8 cellular contexts compared by ENCODE assay signal in the genomic region with DNA sequence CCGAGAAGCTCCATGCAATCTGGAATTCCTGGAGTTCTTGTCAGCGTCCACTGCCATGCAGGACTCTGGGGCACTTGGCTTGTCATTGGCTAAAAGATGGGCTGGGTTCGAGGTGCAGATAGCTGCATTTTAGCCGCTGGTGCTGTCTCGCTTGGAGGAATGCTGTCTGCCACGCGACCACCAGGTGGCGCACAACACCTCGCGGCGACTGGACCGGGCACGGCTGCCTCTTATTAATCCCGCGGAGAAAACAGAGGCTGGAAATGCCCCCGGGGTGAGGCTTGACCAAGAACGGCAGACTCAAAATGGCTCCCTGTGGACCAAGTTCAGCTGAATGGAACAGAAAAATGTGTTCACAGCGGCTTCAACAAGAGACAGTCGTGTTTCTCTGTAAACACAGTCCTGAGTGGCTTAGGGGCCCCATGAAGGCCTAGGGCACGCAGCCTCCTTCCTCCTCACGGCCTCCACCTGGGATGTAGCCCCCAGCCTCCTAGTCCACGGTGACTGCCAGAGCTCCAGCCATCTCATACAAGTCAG. TPM values are rescaled to one million over a fixed set of nuclear protein-coding genes. Genes with fewer than 3 reads are reported as not detected.
DNase-seq lines count a peak whose midpoint lies in the region; ATAC-seq and TF ChIP-seq lines count a peak whose summit lies in the region.

No MANE protein-coding gene starts in this region.

- H3K9me3 ChIP-seq in HCT116 (ENCODE audit: control insufficient read depth in 1 of 2, insufficient read depth in 1 of 2, low read depth in 1 of 2, low read length in 2 of 2): peaks cover 0 to 5% of the 10 kb centered on the region in 2 experiments; a peak in 1 of 4 replicates

- no peaks in the 10 kb centered on the region for H3K79me2 ChIP-seq in HCT116 (ENCODE audit: insufficient read depth, low read length)

- H4K20me1 ChIP-seq in HCT116 (ENCODE audit: insufficient read depth): no peaks in the 10 kb centered on the region

- no peaks in the 10 kb centered on the region for H3K36me3 ChIP-seq in HCT116 (ENCODE audit: control insufficient read depth in 1 of 2, insufficient read depth in 2 of 2, low read length in 2 of 2)
- no peaks in the 10 kb centered on the region for H3K36me3 ChIP-seq in kidney epithelial cell (ENCODE audit: control insufficient read depth, insufficient read depth, low read length)

- H3K27ac ChIP-seq in HCT116 (ENCODE audit: low read depth, low read length): no peak overlapping the region

- H3K9me2 ChIP-seq in HCT116 (ENCODE audit: insufficient read depth): no peaks in the 10 kb centered on the region

- in situ Hi-C loops in G401 (cut with HindIII; ENCODE audit: low sequenced_read_pairs): no loop called here

- RAD21 ChIA-PET in HCT116 (lab: Charles Lee; ENCODE audit: low non-redundant PET in 1 of 2, low total read pairs in 2 of 2, uncharacterized antibody in 2 of 2, unreplicated experiment in 2 of 2): no interaction called here

- intact Hi-C loops in HCT116 (cut with micrococcal nuclease): loop anchor here (1.0 to 5.0 kb wide), 3 partner anchors 88 to 213 kb away; no protein-coding TSS in a partner anchor

- H3K27me3 ChIP-seq in HCT116 (ENCODE audit: insufficient read depth, low read length) (no peaks in the 10 kb centered on the region), kidney epithelial cell (ENCODE audit: control insufficient read depth, insufficient read depth, low read length) (peaks cover 15% of the 10 kb centered on the region)

- H3K4me2 ChIP-seq in HCT116 (ENCODE audit: low read length): peak overlapping the region; percentile 50

- BruUV-seq in HCT116 (replicated peaks; lab: Mats Ljungman, UMichigan): no TSS peak

- H3K4me3 ChIP-seq in HCT116 (replicated peaks in 1 of 2; ENCODE audit: low read depth in 1 of 2, low read length in 2 of 2) (no peak overlapping the region), cardiac fibroblast (replicated peaks in 1 of 2; ENCODE audit: low read depth in 2 of 2, low read length in 2 of 2) (no peak overlapping the region), kidney epithelial cell (ENCODE audit: low read depth, low read length) (no peak overlapping the region)

- peaks cover 0 to 12% of the 10 kb centered on the region in 2 experiments; a peak in 2 of 4 replicates for H3K4me1 ChIP-seq in HCT116 (ENCODE audit: control insufficient read depth in 1 of 2, insufficient read depth in 2 of 2, low read length in 2 of 2)

- peak; percentile 78 for DNase-seq in G401 (ENCODE audit: low spot score)
- peak; percentile 51 for DNase-seq in HCT116 (ENCODE audit: low read depth, low spot score)
- peak; percentile 80 to 88 for DNase-seq in NCI-H2081 (lab: John Stamatoyannopoulos, UW)
- peak; percentile 60 for DNase-seq in activated CD4-positive, CD25-positive, alpha-beta regulatory T cell treated with anti-CD3 and anti-CD28 coated beads, Interleukin-2, amount 50 U/mL, for 16 hours (ENCODE audit: low read depth, low spot score)
- peak; percentile 65 to 70 for DNase-seq in cardiac fibroblast (ENCODE audit: low read depth in 2 of 2)
- no peak for DNase-seq in kidney epithelial cell (ENCODE audit: low read depth)
- DNase-seq in stimulated activated CD4-positive, alpha-beta T cell treated with anti-CD3 and anti-CD28 coated beads, Interleukin-2, amount 100 ng/mL, for 4 hours (ENCODE audit: low read depth): peak; percentile 62

- no peak overlapping the region for H3K9ac ChIP-seq in HCT116 (ENCODE audit: low read length)

- peak; percentile 95 for ATAC-seq in HCT116
- no peak for ATAC-seq in HG02970 (IDR thresholded peaks at IDR 0.05; ENCODE audit: low FRiP score, unreplicated experiment)

- TF ChIP-seq RAD21 in HCT116 (IDR thresholded peaks at IDR 0.05; ENCODE audit: low read depth): peak; percentile 89

- H2AFZ ChIP-seq in HCT116 (ENCODE audit: low read depth, low read length, poor library complexity, severe bottlenecking): peak overlapping the region; percentile 78

- TF ChIP-seq POLR2A in HCT116 (IDR thresholded peaks at IDR 0.05; ENCODE audit: borderline replicate concordance, extremely low read depth, insufficient read depth, insufficient read length): no peak

- POLR2A ChIA-PET in HCT116 (lab: Charles Lee): interaction anchor here (1.5 kb wide), 1 partner anchor 77 kb away, joined by 4 read pairs; no protein-coding TSS in a partner anchor

- CTCF ChIA-PET in HCT116 (lab: Charles Lee): interaction anchor here (0.6 to 1.6 kb wide), 18 partner anchors 10 to 271 kb away, joined by 3 to 10 read pairs (median 4); no protein-coding TSS in a partner anchor

- TF ChIP-seq CTCF in HCT116 (IDR thresholded peaks at IDR 0.05 in 2 of 3, conservative IDR thresholded peaks at IDR 0.05 in 1 of 3; ENCODE audit: borderline replicate concordance in 1 of 3, insufficient read depth in 1 of 3, low read depth in 2 of 3, low read length in 2 of 3) (peak; percentile 89 to 95 (median 89)), cardiac fibroblast (IDR thresholded peaks at IDR 0.05; ENCODE audit: low read depth, low read length) (peak; percentile 94), kidney epithelial cell (IDR thresholded peaks at IDR 0.05; ENCODE audit: insufficient read depth, low read length, poor library complexity, severe bottlenecking) (peak; percentile 95)

TF ChIP-seq in HCT116, 20 proteins besides CTCF, POLR2A, EP300 and RAD21:
- TF ChIP-seq, protein P1, sequence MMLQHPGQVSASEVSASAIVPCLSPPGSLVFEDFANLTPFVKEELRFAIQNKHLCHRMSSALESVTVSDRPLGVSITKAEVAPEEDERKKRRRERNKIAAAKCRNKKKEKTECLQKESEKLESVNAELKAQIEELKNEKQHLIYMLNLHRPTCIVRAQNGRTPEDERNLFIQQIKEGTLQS (IDR thresholded peaks at IDR 0.05): no peak
- no peak for TF ChIP-seq FOSL1 (IDR thresholded peaks at IDR 0.05; ENCODE audit: low read depth)
- no peak for TF ChIP-seq ZNF274 (IDR thresholded peaks at IDR 0.05; ENCODE audit: low read depth, low read length)
- TF ChIP-seq YY1 (IDR thresholded peaks at IDR 0.05; ENCODE audit: extremely low read depth, insufficient replicate concordance, low read depth, low read length): peak; percentile 48
- no peak for TF ChIP-seq SIN3A (IDR thresholded peaks at IDR 0.05; ENCODE audit: low read depth)
- TF ChIP-seq SP1 (IDR thresholded peaks at IDR 0.05; ENCODE audit: low read depth): no peak
- TF ChIP-seq SRF (IDR thresholded peaks at IDR 0.05; ENCODE audit: low read depth): no peak
- peak; percentile 29; the same call in 1 of the 2 replicates for TF ChIP-seq ZFX (IDR thresholded peaks at IDR 0.05)
TF ChIP-seq in HCT116: peak in this region for 2.

RNA-seq across cellular contexts. Expression of a gene that starts 46.2 kb away (rescaled TPM):
- 0.92 TPM in 1 of 2 replicates, not detected in the other for total RNA-seq in G401 (2014; rRNA removed; shearing (Covaris generic))
- total RNA-seq in HCT116 (2021; ENCODE audit: unreplicated experiment) (0.37 TPM), kidney epithelial cell (0.68 and 1.0 TPM in 2 replicates)
- polyA plus RNA-seq in HCT116 (2012): 0.36 and 0.47 TPM in 2 replicates
